Comparison of ENCODE assay signal across 8 cellular contexts in the genomic region with DNA sequence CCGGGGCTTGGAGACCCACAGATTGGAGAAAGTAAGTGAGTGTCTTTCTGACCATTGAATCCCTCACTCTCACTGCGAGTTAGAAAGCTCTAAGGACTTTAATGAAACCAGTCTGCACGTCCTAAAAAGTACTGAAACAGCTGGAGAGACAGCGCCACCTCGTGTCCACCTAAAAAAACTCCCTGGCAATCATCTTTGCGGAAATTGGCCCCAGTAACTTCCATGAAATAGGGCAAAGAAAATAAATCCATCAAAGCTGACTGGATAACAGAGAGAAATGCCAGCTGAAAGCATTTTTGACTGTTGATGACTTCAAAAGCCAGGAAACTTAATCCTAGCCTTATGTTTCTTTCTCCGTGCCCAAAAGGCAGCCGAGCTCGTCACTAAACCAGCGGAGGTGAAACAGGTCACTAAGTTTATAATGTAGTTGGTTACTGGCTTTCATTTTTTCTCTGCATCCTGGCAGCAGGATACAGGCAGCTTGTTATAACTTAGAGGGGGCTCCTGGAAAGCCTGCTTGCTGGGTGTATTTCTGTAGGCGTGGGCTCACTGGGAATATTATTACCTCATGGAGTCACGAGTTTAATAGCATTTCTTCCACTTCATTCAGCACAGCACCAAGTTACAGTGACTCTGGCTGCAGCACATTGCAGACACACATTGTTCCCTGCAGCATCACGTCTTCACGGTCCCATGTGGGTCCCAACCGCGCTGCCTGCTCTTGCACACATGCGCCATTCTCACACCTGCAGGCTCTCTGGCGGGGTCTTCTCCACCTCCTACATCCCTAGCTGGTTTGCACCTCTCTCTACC.
DNase-seq lines count a peak whose midpoint lies in the region; ATAC-seq and TF ChIP-seq lines count a peak whose summit lies in the region.

No MANE protein-coding gene starts in this region.

- no peak overlapping the region for H2BK12ac ChIP-seq in H9 (ENCODE audit: insufficient read length, low read depth, low read length)

- H3K4me3 Mint-ChIP-seq in H9: no peak overlapping the region
- no peak overlapping the region for H3K4me3 Mint-ChIP-seq in activated CD4-positive, alpha-beta T cell treated with anti-CD3 and anti-CD28 coated beads, Interleukin-2, amount 10 ng/mL, durations not matched to agents 24 days and 14 days

- no peaks in the 10 kb centered on the region for H3K4me1 ChIP-seq in H9 (ENCODE audit: insufficient read depth, low read length)

- no peak overlapping the region for H4K91ac ChIP-seq in H9 (ENCODE audit: insufficient read length, low read depth, low read length)

- H2BK120ac ChIP-seq in H9 (ENCODE audit: low read depth, low read length, poor library complexity, severe bottlenecking): no peak overlapping the region

- no peak overlapping the region; the same call in 1 of the 2 replicates for H3K14ac ChIP-seq in H9 (ENCODE audit: insufficient read depth, low read length)

- no peak overlapping the region for H3K4me2 ChIP-seq in H9 (ENCODE audit: insufficient read depth, insufficient read length, low read length)

- no peak overlapping the region for H2AFZ ChIP-seq in H9 (ENCODE audit: low read length)

- peaks cover 13 to 15% of the 10 kb centered on the region in 2 experiments for H3K4me1 Mint-ChIP-seq in H9
- H3K4me1 Mint-ChIP-seq in activated CD4-positive, alpha-beta T cell treated with anti-CD3 and anti-CD28 coated beads, Interleukin-2, amount 10 ng/mL, durations not matched to agents 24 days and 14 days: no peaks in the 10 kb centered on the region

- no peaks in the 10 kb centered on the region for H3K79me1 ChIP-seq in H9 (ENCODE audit: insufficient read depth, low read depth, low read length, poor library complexity, severe bottlenecking)

- no peak overlapping the region for H2BK15ac ChIP-seq in H9 (ENCODE audit: low read depth, low read length)

- no peak overlapping the region for H2BK20ac ChIP-seq in H9 (ENCODE audit: low read depth, low read length, poor library complexity, severe bottlenecking)

- no peak overlapping the region for H3K56ac ChIP-seq in H9 (ENCODE audit: insufficient read length, low read depth, low read length)

- no peaks in the 10 kb centered on the region for H3K36me3 Mint-ChIP-seq in H9 (ENCODE audit: insufficient read depth in 1 of 3, low read depth in 3 of 3)
- no peaks in the 10 kb centered on the region for H3K36me3 Mint-ChIP-seq in activated CD4-positive, alpha-beta T cell treated with anti-CD3 and anti-CD28 coated beads, Interleukin-2, amount 10 ng/mL, durations not matched to agents 24 days and 14 days (ENCODE audit: low read depth)

- H4K8ac ChIP-seq in H9 (replicated peaks; ENCODE audit: insufficient read length, low read depth, low read length): no peak overlapping the region

- H3K79me2 ChIP-seq in H9 (ENCODE audit: insufficient read depth, low read length): no peaks in the 10 kb centered on the region

- no peaks in the 10 kb centered on the region for H3K9me3 ChIP-seq in H9 (ENCODE audit: control insufficient read depth, low read depth, low read length)

- H3K9ac ChIP-seq in H9 (ENCODE audit: extremely low read depth, insufficient read length, low read length): no peak overlapping the region

- ATAC-seq in HG03135 (IDR thresholded peaks at IDR 0.05; ENCODE audit: unreplicated experiment): no peak

- H3K27me3 ChIP-seq in H9 (ENCODE audit: insufficient read depth, low read length) (no peaks in the 10 kb centered on the region), dorsolateral prefrontal cortex (peaks cover 0 to 5% (median 0%) of the 10 kb centered on the region in 45 donors)

- intact Hi-C loops in activated CD4-positive, alpha-beta T cell treated with anti-CD3 and anti-CD28 coated beads, Interleukin-2, amount 10 ng/mL, durations not matched to agents 24 days and 14 days (cut with micrococcal nuclease): loop anchor here (1.0 to 5.0 kb wide), 3 partner anchors 127 to 370 kb away; no protein-coding TSS in a partner anchor
- intact Hi-C loops in dorsolateral prefrontal cortex (cut with DNase I): loop anchor here (2.0 to 5.0 kb wide), 6 partner anchors 125 to 370 kb away; no protein-coding TSS in a partner anchor

- H4K5ac ChIP-seq in H9 (ENCODE audit: insufficient read length, low read depth, low read length): no peak overlapping the region

- no peak overlapping the region for H2BK5ac ChIP-seq in H9 (ENCODE audit: insufficient read length, low read length)

- peak overlapping the region in 54 of 59 donors; percentile 2 to 58 (median 36) for H3K4me3 ChIP-seq in dorsolateral prefrontal cortex

- H3K27ac ChIP-seq in H9 (ENCODE audit: insufficient read length, low read depth, low read length): no peak overlapping the region
- H3K27ac ChIP-seq in dorsolateral prefrontal cortex: peak overlapping the region in 4 of 59 donors; percentile 8 to 55 (median 44)

- DNase-seq in CD1c-positive myeloid dendritic cell (ENCODE audit: extremely low spot score) (peak; percentile 64), H9 (peak; percentile 68), NCI-H345 treated with DMSO at 0.1 percent for 48 hours (lab: John Stamatoyannopoulos, UW; ENCODE audit: unreplicated experiment) (peak; percentile 86), dorsolateral prefrontal cortex (peak in 9 of 10 donors; percentile 35 to 78 (median 60)), lung microvascular endothelial cell (ENCODE audit: low read depth in 2 of 2) (peak; percentile 79 to 89)
- DNase-seq in activated CD4-positive, alpha-beta T cell treated with anti-CD3 and anti-CD28 coated beads, Interleukin-2, amount 10 ng/mL, durations not matched to agents 24 days and 14 days: peak; percentile 82
- DNase-seq in stimulated activated CD8-positive, alpha-beta memory T cell treated with anti-CD3 and anti-CD28 coated beads, Interleukin-15, amount 100 ng/mL, for 24 hours (ENCODE audit: low read depth): peak; percentile 13

- TF ChIP-seq CTCF in H9 (conservative IDR thresholded peaks at IDR 0.05): peak; percentile 90
- peak; percentile 72 to 96 (median 89) for TF ChIP-seq CTCF in dorsolateral prefrontal cortex (IDR thresholded peaks at IDR 0.05 in 54 of 56, conservative IDR thresholded peaks at IDR 0.05 in 2 of 56; ENCODE audit: low read depth in 1 of 56, partially characterized antibody in 56 of 56)

- WGBS in H9 (ENCODE audit: extremely low coverage, insufficient read length, low lambda C conversion rate): no CpG with 5 or more reads among the region's 18 CpGs

- H3K23ac ChIP-seq in H9 (ENCODE audit: insufficient read length, low read depth, low read length): no peak overlapping the region

- H3T11ph ChIP-seq in H9 (ENCODE audit: low read length): no peak overlapping the region

- no peak overlapping the region for H3K18ac ChIP-seq in H9 (ENCODE audit: insufficient read length, low read depth, low read length)

- no peaks in the 10 kb centered on the region for H3K23me2 ChIP-seq in H9 (ENCODE audit: insufficient read length, low read depth, low read length, poor library complexity, severe bottlenecking)

- no peaks in the 10 kb centered on the region for H3K9me3 Mint-ChIP-seq in H9
- H3K9me3 Mint-ChIP-seq in activated CD4-positive, alpha-beta T cell treated with anti-CD3 and anti-CD28 coated beads, Interleukin-2, amount 10 ng/mL, durations not matched to agents 24 days and 14 days: no peaks in the 10 kb centered on the region

- no peak overlapping the region; a peak in 2 of 7 replicates for H3K27ac Mint-ChIP-seq in H9
- no peak overlapping the region for H3K27ac Mint-ChIP-seq in activated CD4-positive, alpha-beta T cell treated with anti-CD3 and anti-CD28 coated beads, Interleukin-2, amount 10 ng/mL, durations not matched to agents 24 days and 14 days

- H3K4ac ChIP-seq in H9 (ENCODE audit: low read depth, low read length): no peak overlapping the region

- H3K27me3 Mint-ChIP-seq in H9 (ENCODE audit: low read depth): peaks cover 11% of the 10 kb centered on the region
- H3K27me3 Mint-ChIP-seq in activated CD4-positive, alpha-beta T cell treated with anti-CD3 and anti-CD28 coated beads, Interleukin-2, amount 10 ng/mL, durations not matched to agents 24 days and 14 days: peaks cover 4% of the 10 kb centered on the region

- no peaks in the 10 kb centered on the region for H4K20me1 ChIP-seq in H9 (ENCODE audit: control insufficient read depth, insufficient read depth, insufficient read length)

- H2AK5ac ChIP-seq in H9 (ENCODE audit: insufficient read length, low read length): no peak overlapping the region

Comparison
In these comparisons a context has a peak if more than half of its experiments do, and no peak if none do; other contexts are left out.
1. DNase-seq: peak in every context shown above with its lines; median percentile 86 in NCI-H345 treated with DMSO at 0.1 percent for 48 hours; 84 in lung microvascular endothelial cell; 82 in activated CD4-positive, alpha-beta T cell treated with anti-CD3 and anti-CD28 coated beads, Interleukin-2, amount 10 ng/mL, durations not matched to agents 24 days and 14 days; 68 in H9; 64 in CD1c-positive myeloid dendritic cell; 60 in dorsolateral prefrontal cortex; 13 in stimulated activated CD8-positive, alpha-beta memory T cell treated with anti-CD3 and anti-CD28 coated beads, Interleukin-15, amount 100 ng/mL, for 24 hours.